ENCODE assay signal across 27 cellular contexts in the genomic region with DNA sequence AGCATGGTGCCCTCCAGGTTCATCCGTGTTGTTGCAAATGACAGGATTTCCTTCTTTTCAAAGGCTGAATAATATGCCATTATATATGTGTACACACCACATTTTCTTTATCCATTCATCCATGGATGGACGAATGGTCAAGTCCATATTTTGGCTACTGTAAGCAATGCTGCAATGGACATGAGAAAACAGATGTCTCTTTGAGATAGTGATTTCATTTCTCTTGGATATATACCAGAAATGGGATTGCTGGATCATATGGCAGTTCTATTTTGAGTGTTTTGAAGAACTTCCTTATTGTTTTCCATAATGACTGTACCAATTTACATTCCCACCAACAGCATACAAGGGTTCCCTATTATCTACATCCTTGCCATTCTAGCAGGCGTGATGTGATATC.
"Had no signal": no experiment of that assay in that cellular context is flagged by ENCODE, and none has a peak within 500 bp of the region (broad histone marks: within the 10 kb centered on the region; RNA-seq: fewer than 3 reads in every experiment).

No MANE protein-coding gene starts in this region.

- H3K36me3 Mint-ChIP-seq: activated naive CD4-positive, alpha-beta T cell treated with anti-CD3 and anti-CD28 coated beads, Interleukin-2, amount 10 ng/mL, durations not matched to agents 7 days and 5 days; activated naive CD8-positive, alpha-beta T cell had no signal

- DNase-seq: activated CD4-positive, alpha-beta T cell treated with anti-CD3 and anti-CD28 coated beads, Interleukin-2, amount 10 ng/mL, durations not matched to agents 7 days and 5 days; activated CD4-positive, alpha-beta T cell treated with anti-CD3 and anti-CD28 coated beads, Interleukin-2, amount 50 U/mL, for 48 hours; activated CD8-positive, alpha-beta T cell treated with anti-CD3 and anti-CD28 coated beads, Interleukin-2, amount 10 ng/mL, durations not matched to agents 7 days and 5 days; activated gamma-delta T cell treated with Interleukin-2 at 50 U/mL for 16 hours; activated naive CD4-positive, alpha-beta T cell treated with anti-CD3 and anti-CD28 coated beads, Interleukin-2, amount 10 ng/mL, durations not matched to agents 7 days and 5 days; activated naive CD8-positive, alpha-beta T cell treated with anti-CD3 and anti-CD28 coated beads, Interleukin-2, amount 50 U/mL, for 24 hours; activated T-cell treated with anti-CD3 and anti-CD28 coated beads, Interleukin-2, amount 50 U/mL, for 24 hours; anterior cingulate cortex; brain microvascular endothelial cell; central memory CD4-positive, alpha-beta T cell; NCI-H1105 treated with DMSO at 0.1 percent for 48 hours; NCI-H1436; NCI-H1694; NCI-H1930; NCI-H2107; NCI-H2171; NCI-H510A; NCI-H526; NCI-H748 treated with DMSO at 0.1 percent for 48 hours; RPMI8226; SHP77 treated with DMSO at 0.1 percent for 48 hours; SK-N-SH had no signal

- H3K27ac Mint-ChIP-seq: activated CD4-positive, alpha-beta T cell treated with anti-CD3 and anti-CD28 coated beads, Interleukin-2, amount 10 ng/mL, durations not matched to agents 7 days and 5 days; activated CD8-positive, alpha-beta T cell treated with anti-CD3 and anti-CD28 coated beads, Interleukin-2, amount 10 ng/mL, durations not matched to agents 7 days and 5 days; activated naive CD4-positive, alpha-beta T cell treated with anti-CD3 and anti-CD28 coated beads, Interleukin-2, amount 10 ng/mL, durations not matched to agents 7 days and 5 days; activated naive CD8-positive, alpha-beta T cell; activated naive CD8-positive, alpha-beta T cell treated with anti-CD3 and anti-CD28 coated beads, Interleukin-2, amount 50 U/mL, for 24 hours; activated T-cell treated with anti-CD3 and anti-CD28 coated beads, Interleukin-2, amount 50 U/mL, for 24 hours; activated T-helper 2 cell treated with anti-CD3 and anti-CD28 coated beads, Interferon-gamma antibody, Interleukin-2, Interleukin-4, amounts not matched to agents 10 μg/mL and 5 μg/mL and 100 μg/mL, durations not matched to agents 14 hours and 24 hours and 36 hours; T-helper 1 cell treated with Interleukin-12 subunit alpha and Interleukin-12 subunit beta and Interleukin-4 antibody, amounts not matched to agents 30 μg/mL and 1 μg/mL, for 36 hours; T-helper 2 cell treated with Interferon-gamma antibody and Interleukin-4, amounts not matched to agents 5 μg/mL and 100 μg/mL, for 36 hours had no signal

- H3K4me1 Mint-ChIP-seq: activated CD4-positive, alpha-beta T cell treated with anti-CD3 and anti-CD28 coated beads, Interleukin-2, amount 10 ng/mL, durations not matched to agents 7 days and 5 days; activated naive CD4-positive, alpha-beta T cell treated with anti-CD3 and anti-CD28 coated beads, Interleukin-2, amount 10 ng/mL, durations not matched to agents 7 days and 5 days; activated naive CD8-positive, alpha-beta T cell treated with anti-CD3 and anti-CD28 coated beads, Interleukin-2, amount 50 U/mL, for 24 hours had no signal

- H3K4me3 Mint-ChIP-seq: activated CD4-positive, alpha-beta T cell treated with anti-CD3 and anti-CD28 coated beads, Interleukin-2, amount 10 ng/mL, durations not matched to agents 7 days and 5 days; activated CD8-positive, alpha-beta T cell treated with anti-CD3 and anti-CD28 coated beads, Interleukin-2, amount 10 ng/mL, durations not matched to agents 7 days and 5 days; activated naive CD4-positive, alpha-beta T cell treated with anti-CD3 and anti-CD28 coated beads, Interleukin-2, amount 10 ng/mL, durations not matched to agents 7 days and 5 days; activated naive CD8-positive, alpha-beta T cell; activated naive CD8-positive, alpha-beta T cell treated with anti-CD3 and anti-CD28 coated beads, Interleukin-2, amount 50 U/mL, for 24 hours; activated T-cell treated with anti-CD3 and anti-CD28 coated beads, Interleukin-2, amount 50 U/mL, for 24 hours; T-helper 1 cell treated with Interleukin-12 subunit alpha and Interleukin-12 subunit beta and Interleukin-4 antibody, amounts not matched to agents 30 μg/mL and 1 μg/mL, for 36 hours; T-helper 2 cell treated with Interferon-gamma antibody and Interleukin-4, amounts not matched to agents 5 μg/mL and 100 μg/mL, for 36 hours had no signal

- ATAC-seq: activated CD8-positive, alpha-beta T cell treated with anti-CD3 and anti-CD28 coated beads, Interleukin-2, amount 10 ng/mL, durations not matched to agents 7 days and 5 days; activated naive CD8-positive, alpha-beta T cell treated with anti-CD3 and anti-CD28 coated beads, Interleukin-2, amount 50 U/mL, for 24 hours; Panc1 had no signal
